In genomic region chrX:75076429-75076828, GRCh38 we compare ENCODE assay signal across 23 cellular contexts.
DNase-seq lines count a peak whose midpoint lies in the region; TF ChIP-seq lines count a peak whose summit lies in the region.
"Had no signal": no experiment of that assay in that cellular context is flagged by ENCODE, and none has a peak within 500 bp of the region (broad histone marks: within the 10 kb centered on the region; RNA-seq: fewer than 3 reads in every experiment).

No MANE protein-coding gene starts in this region.

- no peak overlapping the region for H3K4me3 Mint-ChIP-seq in HFFc6
- H3K4me3 Mint-ChIP-seq: CD4-positive, alpha-beta memory T cell; H9; T-helper 17 cell had no signal

- no peak overlapping the region for H3K4me3 ChIP-seq in fibroblast of villous mesenchyme (ENCODE audit: low read depth, low read length)
- H3K4me3 ChIP-seq: A549, GM23248, MG63 had no signal

- no peaks in the 10 kb centered on the region for H3K27me3 Mint-ChIP-seq in HFFc6 (ENCODE audit: insufficient read depth)
- H3K27me3 Mint-ChIP-seq: CD4-positive, alpha-beta memory T cell; T-helper 17 cell had no signal

- DNase-seq in NCI-H82 (lab: John Stamatoyannopoulos, UW) (peak; percentile 4), NCI-H82 treated with DMSO at 0.1 percent for 48 hours (lab: John Stamatoyannopoulos, UW; ENCODE audit: unreplicated experiment) (no peak), NCI-H524 (lab: John Stamatoyannopoulos, UW) (peak; percentile 14 to 76), fibroblast of villous mesenchyme (ENCODE audit: low read depth) (peak; percentile 1), HFFc6 (no peak), iPS-NIHi11 (ENCODE audit: low spot score) (no peak)
- DNase-seq in activated CD4-positive, alpha-beta T cell treated with anti-CD3 and anti-CD28 coated beads for 48 hours = no peak
- DNase-seq: C1 segment of cervical spinal cord; CD4-positive, alpha-beta memory T cell; COR-L47; GM23248; H9; KG1; MG63; NCI-H1105 treated with DMSO at 0.1 percent for 48 hours; NCI-H146; NCI-H345; NCI-H510A treated with DMSO at 0.1 percent for 48 hours; NK-92 treated with Interleukin-12 subunit alpha and Interleukin-12 subunit beta, amount 100 ng/mL, for 24 hours; PC-3; SK-N-SH; T-helper 17 cell had no signal

- H3K4me1 Mint-ChIP-seq in HFFc6 (ENCODE audit: low read depth) = no peaks in the 10 kb centered on the region
- H3K4me1 Mint-ChIP-seq: H9 had no signal

- no peak overlapping the region for H3K27ac Mint-ChIP-seq in HFFc6
- H3K27ac Mint-ChIP-seq: H9, T-helper 17 cell had no signal

- no peaks in the 10 kb centered on the region for H3K9me3 Mint-ChIP-seq in HFFc6
- H3K9me3 Mint-ChIP-seq: CD4-positive, alpha-beta memory T cell had no signal

- H3K36me3 Mint-ChIP-seq in HFFc6 (ENCODE audit: low read depth) = no peaks in the 10 kb centered on the region; the same call in 1 of the 2 replicates

- TF ChIP-seq CTCF in fibroblast of villous mesenchyme (IDR thresholded peaks at IDR 0.05; ENCODE audit: insufficient read depth, low read depth, low read length) (no peak), HFFc6 (IDR thresholded peaks at IDR 0.05) (no peak)

Comparison
In these comparisons a context has a peak if more than half of its experiments do, and no peak if none do; other contexts are left out.
1. DNase-seq: peak in NCI-H82 (single experiment), NCI-H524 (2 of 2) and fibroblast of villous mesenchyme (single experiment); none in NCI-H82 treated with DMSO at 0.1 percent for 48 hours (single experiment), HFFc6 (single experiment), activated CD4-positive, alpha-beta T cell treated with anti-CD3 and anti-CD28 coated beads for 48 hours (single experiment) and iPS-NIHi11 (single experiment).